Comparison of ENCODE assay signal across 18 cellular contexts in the genomic region with DNA sequence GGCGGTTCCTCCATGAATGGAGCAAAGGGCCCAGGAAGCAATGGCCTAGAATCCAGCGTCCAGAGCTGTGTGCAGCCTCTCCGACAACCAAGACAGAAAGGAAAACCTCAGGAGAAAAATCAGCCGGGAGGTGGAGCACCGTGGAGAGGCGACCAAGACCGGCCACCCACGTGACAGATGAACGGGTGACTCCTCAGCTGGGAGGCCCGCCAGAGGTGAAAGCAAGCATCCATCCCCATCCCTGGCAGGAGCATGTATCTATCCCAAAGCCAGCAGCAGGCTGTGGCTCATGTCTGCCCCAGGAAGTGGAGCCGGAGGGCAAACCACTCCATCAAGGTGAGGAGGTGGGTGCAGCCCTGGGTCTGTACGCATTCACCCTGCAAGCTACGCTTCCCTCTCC. TPM values are rescaled to one million over a fixed set of nuclear protein-coding genes. Genes with fewer than 3 reads are reported as not detected.
DNase-seq lines count a peak whose midpoint lies in the region; ATAC-seq and TF ChIP-seq lines count a peak whose summit lies in the region.
"Had no signal": no experiment of that assay in that cellular context is flagged by ENCODE, and none has a peak within 500 bp of the region (broad histone marks: within the 10 kb centered on the region; RNA-seq: fewer than 3 reads in every experiment).

No MANE protein-coding gene starts in this region.

- H3K27me3 ChIP-seq in RWPE2 (ENCODE audit: insufficient read depth, poor library complexity, severe bottlenecking) (no peaks in the 10 kb centered on the region), testis (no peaks in the 10 kb centered on the region)
- H3K27me3 ChIP-seq: BLaER1 had no signal

- peak; percentile 37 for DNase-seq in activated effector memory CD4-positive, alpha-beta T cell treated with anti-CD3 and anti-CD28 coated beads, Interleukin-2, amount 50 U/mL, for 16 hours
- no peak for DNase-seq in activated effector memory CD4-positive, alpha-beta T cell treated with Interleukin-2 at 50 U/mL for 16 hours
- DNase-seq in RWPE2 (ENCODE audit: low spot score) (no peak), epithelial cell of prostate (ENCODE audit: low read depth, low spot score) (no peak), testis (peak; percentile 25), anterior cingulate cortex (lab: John Stamatoyannopoulos, UW) (no peak), putamen (ENCODE audit: low spot score) (no peak)
- DNase-seq in activated T-cell treated with anti-CD3 and anti-CD28 coated beads, Interleukin-2, amount 50 U/mL, for 1 hour = no peak
- DNase-seq: HCEC 1CT; NCI-H1092; NCI-H1694; NCI-H2107; NCI-H226; NCI-H526 treated with DMSO at 0.1 percent for 48 hours; NK-92 treated with Interleukin-12 subunit alpha and Interleukin-12 subunit beta, amount 100 ng/mL, for 24 hours; OCI-M1 had no signal

- TF ChIP-seq CTCF in RWPE2 (IDR thresholded peaks at IDR 0.05; ENCODE audit: poor library complexity, severe bottlenecking) = no peak
- TF ChIP-seq CTCF in testis (IDR thresholded peaks at IDR 0.05) = no peak

- intact Hi-C loops in testis (cut with DNase I; ENCODE audit: low total_unique reads) = no loop called here

- H3K36me3 ChIP-seq in RWPE2 (ENCODE audit: low read depth) = no peaks in the 10 kb centered on the region
- no peaks in the 10 kb centered on the region for H3K36me3 ChIP-seq in testis (ENCODE audit: low read depth, missing control alignments)
- H3K36me3 ChIP-seq: BLaER1 had no signal

- 80 to 98% methylated on average over 8 to 13 of the region's 13 CpGs for WGBS in testis, 2 donors

- H3K9me3 ChIP-seq in RWPE2 (ENCODE audit: severe bottlenecking) = no peaks in the 10 kb centered on the region
- no peaks in the 10 kb centered on the region for H3K9me3 ChIP-seq in testis
- H3K9me3 ChIP-seq: BLaER1 had no signal

- peak overlapping the region; percentile 40 for H3K27ac ChIP-seq in RWPE2 (ENCODE audit: poor library complexity, severe bottlenecking)
- H3K27ac ChIP-seq in epithelial cell of prostate = peak overlapping the region; percentile 86
- H3K27ac ChIP-seq in testis = no peak overlapping the region
- H3K27ac ChIP-seq: 22Rv1, BLaER1 had no signal

- no peak for ATAC-seq in RWPE2 (ENCODE audit: low read depth)

- no peak for TF ChIP-seq POLR2A in testis (IDR thresholded peaks at IDR 0.05)

- H3K4me1 ChIP-seq in RWPE2 (ENCODE audit: insufficient read depth, poor library complexity, severe bottlenecking) = peaks cover 15% of the 10 kb centered on the region
- H3K4me1 ChIP-seq in testis = no peaks in the 10 kb centered on the region

- H3K4me3 ChIP-seq in RWPE2 (ENCODE audit: severe bottlenecking) = no peak overlapping the region
- no peak overlapping the region for H3K4me3 ChIP-seq in testis
- H3K4me3 ChIP-seq: BLaER1 had no signal

RNA-seq across cellular contexts. Expression of a gene that starts 52.1 kb away (rescaled TPM):
- 1 to 10 TPM; 4.6 to 5.9 TPM for total RNA-seq in testis
- 1.4 TPM for polyA plus RNA-seq in testis (ENCODE audit: insufficient read depth, low read depth, low replicate concordance)

Comparison
In these comparisons a context has a peak if more than half of its experiments do, and no peak if none do; other contexts are left out.
1. DNase-seq: peak in activated effector memory CD4-positive, alpha-beta T cell treated with anti-CD3 and anti-CD28 coated beads, Interleukin-2, amount 50 U/mL, for 16 hours (single experiment) and testis (single experiment); none in activated effector memory CD4-positive, alpha-beta T cell treated with Interleukin-2 at 50 U/mL for 16 hours (single experiment), RWPE2 (single experiment), epithelial cell of prostate (single experiment), anterior cingulate cortex (0 of 58), putamen (single experiment) and activated T-cell treated with anti-CD3 and anti-CD28 coated beads, Interleukin-2, amount 50 U/mL, for 1 hour (single experiment).
2. H3K27ac ChIP-seq: peak in RWPE2 (single experiment) and epithelial cell of prostate (single experiment); none in testis (0 of 2).